Comparison of ENCODE assay signal across 8 cellular contexts in genomic region chr4:128060620-128061565, GRCh38.
DNase-seq lines count a peak whose midpoint lies in the region; ATAC-seq and TF ChIP-seq lines count a peak whose summit lies in the region.

Gene LARP1B, plus strand, starts transcription at chr4:128061312. Its CDS starts 13,640 bp downstream, at chr4:128074952.

- peak; percentile 89 for ATAC-seq in GM19023 (IDR thresholded peaks at IDR 0.05; ENCODE audit: unreplicated experiment)
- peak; percentile 93 for ATAC-seq in HG03196 (IDR thresholded peaks at IDR 0.05; ENCODE audit: unreplicated experiment)

- DNase-seq in AG09319 (ENCODE audit: extremely low read depth, low read depth) = peak; percentile 91
- peak; percentile 95 for DNase-seq in NCI-H226
- DNase-seq in activated CD4-positive, CD25-positive, alpha-beta regulatory T cell (lab: John Stamatoyannopoulos, UW) = peak; percentile 78 to 88 (median 81)
- DNase-seq in caudate nucleus (lab: John Stamatoyannopoulos, UW) = peak; percentile 29 to 94 (median 86)
- DNase-seq in islet precursor cell = peak; percentile 99
- peak; percentile 93 for DNase-seq in stimulated activated CD4-positive, alpha-beta T cell treated with anti-CD3 and anti-CD28 coated beads, Interleukin-12 subunit alpha, Interleukin-12 subunit beta, amount 100 ng/mL, for 4 hours

- H3K27ac ChIP-seq in caudate nucleus (ENCODE audit: low read depth, low read length) = peak within 1 kb of the TSS; percentile 71

- no peak for TF ChIP-seq CTCF in AG09319 (IDR thresholded peaks at IDR 0.05; ENCODE audit: low read depth, low read length)

Comparison
In these comparisons a context has a peak if more than half of its experiments do, and no peak if none do; other contexts are left out.
1. Peak in every context shown above with its lines: DNase-seq, ATAC-seq and H3K27ac ChIP-seq.